1 cellular context compared by ENCODE assay signal in the genomic region with DNA sequence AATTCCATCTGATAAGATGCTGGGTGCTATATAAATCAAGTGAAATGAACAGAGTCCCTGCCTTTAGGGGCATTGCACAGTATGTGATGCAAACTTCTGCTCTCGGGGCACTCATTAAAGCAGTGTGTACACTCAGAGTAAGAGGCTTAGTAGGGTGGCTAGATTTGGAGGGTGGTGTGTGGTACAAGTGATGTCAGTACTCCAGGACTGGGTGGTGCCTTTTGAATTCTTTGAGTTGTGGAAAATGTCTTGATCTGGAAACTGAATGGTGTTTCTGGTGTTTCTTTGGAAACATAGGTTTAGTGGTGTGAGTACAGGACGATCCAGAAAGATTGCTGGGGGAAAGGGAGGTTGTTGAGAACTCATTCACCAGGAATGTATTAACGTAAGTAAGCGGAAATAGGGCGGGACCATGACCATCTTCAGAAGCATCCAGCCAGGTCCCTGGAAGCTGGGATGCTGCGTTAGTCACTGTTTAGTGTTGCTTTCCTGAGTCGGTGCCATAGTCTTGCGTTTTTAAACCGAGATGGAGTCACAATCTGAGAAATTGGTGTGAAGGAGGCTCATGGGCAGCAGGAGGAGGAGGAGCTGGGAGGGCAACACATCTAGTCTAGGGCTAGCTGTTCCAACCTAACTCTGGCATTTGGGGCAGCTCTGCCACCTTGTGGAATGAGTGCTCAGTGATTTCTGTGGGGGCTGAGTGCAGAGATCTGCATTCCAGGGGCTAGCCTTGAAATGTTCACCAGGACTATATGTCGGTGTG.
TF ChIP-seq lines count a peak whose summit lies in the region.

No MANE protein-coding gene starts in this region.

TF ChIP-seq in HepG2, 621 proteins besides CTCF, POLR2A, EP300 and RAD21 (continued from another document):
- TF ChIP-seq, protein P1, sequence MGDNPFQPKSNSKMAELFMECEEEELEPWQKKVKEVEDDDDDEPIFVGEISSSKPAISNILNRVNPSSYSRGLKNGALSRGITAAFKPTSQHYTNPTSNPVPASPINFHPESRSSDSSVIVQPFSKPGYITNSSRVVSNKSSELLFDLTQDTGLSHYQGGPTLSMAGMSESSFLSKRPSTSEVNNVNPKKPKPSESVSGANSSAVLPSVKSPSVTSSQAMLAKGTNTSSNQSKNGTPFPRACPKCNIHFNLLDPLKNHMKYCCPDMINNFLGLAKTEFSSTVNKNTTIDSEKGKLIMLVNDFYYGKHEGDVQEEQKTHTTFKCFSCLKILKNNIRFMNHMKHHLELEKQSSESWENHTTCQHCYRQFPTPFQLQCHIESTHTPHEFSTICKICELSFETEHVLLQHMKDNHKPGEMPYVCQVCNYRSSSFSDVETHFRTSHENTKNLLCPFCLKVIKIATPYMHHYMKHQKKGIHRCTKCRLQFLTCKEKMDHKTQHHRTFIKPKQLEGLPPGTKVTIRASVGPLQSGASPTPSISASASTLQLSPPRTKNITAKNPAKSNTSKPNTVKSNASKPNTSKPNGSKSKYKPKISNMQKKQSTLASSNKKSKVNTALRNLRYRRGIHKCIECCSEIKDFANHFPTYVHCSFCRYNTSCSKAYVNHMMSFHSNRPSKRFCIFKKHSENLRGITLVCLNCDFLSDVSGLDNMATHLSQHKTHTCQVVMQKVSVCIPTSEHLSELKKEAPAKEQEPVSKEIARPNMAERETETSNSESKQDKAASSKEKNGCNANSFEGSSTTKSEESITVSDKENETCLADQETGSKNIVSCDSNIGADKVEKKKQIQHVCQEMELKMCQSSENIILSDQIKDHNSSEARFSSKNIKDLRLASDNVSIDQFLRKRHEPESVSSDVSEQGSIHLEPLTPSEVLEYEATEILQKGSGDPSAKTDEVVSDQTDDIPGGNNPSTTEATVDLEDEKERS (CRISPR knock-in tag; IDR thresholded peaks at IDR 0.05): no peak
- TF ChIP-seq MEIS1 (CRISPR knock-in tag; IDR thresholded peaks at IDR 0.05; ENCODE audit: borderline replicate concordance) (0 out of 2 replicates have a peak, but pooled peaks have one; percentile 35), ZC3H13 (CRISPR knock-in tag; IDR thresholded peaks at IDR 0.05) (0 out of 2 replicates have a peak, but pooled peaks have one; percentile 34), GLI4 (CRISPR knock-in tag; IDR thresholded peaks at IDR 0.05; ENCODE audit: borderline replicate concordance) (0 out of 2 replicates have a peak, but pooled peaks have one; percentile 22), ZNF343 (CRISPR knock-in tag; IDR thresholded peaks at IDR 0.05) (no peak), ZNF530 (CRISPR knock-in tag; IDR thresholded peaks at IDR 0.05; ENCODE audit: low read depth) (no peak), ZNF251 (CRISPR knock-in tag; IDR thresholded peaks at IDR 0.05) (no peak), ZNF891 (CRISPR knock-in tag; IDR thresholded peaks at IDR 0.05) (peak; percentile 75; the same call in 1 of the 2 replicates), RAD51 (IDR thresholded peaks at IDR 0.05; ENCODE audit: borderline replicate concordance) (no peak), RXRB (CRISPR knock-in tag; IDR thresholded peaks at IDR 0.05; ENCODE audit: borderline replicate concordance) (peak; percentile 50; the same call in 1 of the 2 replicates), ZNF546 (CRISPR knock-in tag; conservative IDR thresholded peaks at IDR 0.05) (no peak), MED1 (CRISPR knock-in tag; IDR thresholded peaks at IDR 0.05) (peak; percentile 22; the same call in 1 of the 2 replicates), BHLHE40 (IDR thresholded peaks at IDR 0.05; ENCODE audit: low read length) (0 out of 2 replicates have a peak, but pooled peaks have one; percentile 28), SMC3 (IDR thresholded peaks at IDR 0.05; ENCODE audit: low read length) (peak; percentile 98), MLLT10 (CRISPR knock-in tag; IDR thresholded peaks at IDR 0.05) (no peak), GATAD1 (CRISPR knock-in tag; IDR thresholded peaks at IDR 0.05) (peak; percentile 45; the same call in 1 of the 2 replicates), ZNF766 (CRISPR knock-in tag; IDR thresholded peaks at IDR 0.05; ENCODE audit: borderline replicate concordance) (peak; percentile 32; the same call in 1 of the 2 replicates), AHR (CRISPR knock-in tag; IDR thresholded peaks at IDR 0.05) (0 out of 2 replicates have a peak, but pooled peaks have one; percentile 47), XRCC5 (optimal IDR thresholded peaks at IDR 0.05; ENCODE audit: low read length) (peak; percentile 55), THAP11 (CRISPR knock-in tag; IDR thresholded peaks at IDR 0.05) (peak; percentile 53; the same call in 1 of the 2 replicates), ZNF263 (CRISPR knock-in tag; IDR thresholded peaks at IDR 0.05) (peak; percentile 34; the same call in 1 of the 2 replicates)
- TF ChIP-seq, protein P2, sequence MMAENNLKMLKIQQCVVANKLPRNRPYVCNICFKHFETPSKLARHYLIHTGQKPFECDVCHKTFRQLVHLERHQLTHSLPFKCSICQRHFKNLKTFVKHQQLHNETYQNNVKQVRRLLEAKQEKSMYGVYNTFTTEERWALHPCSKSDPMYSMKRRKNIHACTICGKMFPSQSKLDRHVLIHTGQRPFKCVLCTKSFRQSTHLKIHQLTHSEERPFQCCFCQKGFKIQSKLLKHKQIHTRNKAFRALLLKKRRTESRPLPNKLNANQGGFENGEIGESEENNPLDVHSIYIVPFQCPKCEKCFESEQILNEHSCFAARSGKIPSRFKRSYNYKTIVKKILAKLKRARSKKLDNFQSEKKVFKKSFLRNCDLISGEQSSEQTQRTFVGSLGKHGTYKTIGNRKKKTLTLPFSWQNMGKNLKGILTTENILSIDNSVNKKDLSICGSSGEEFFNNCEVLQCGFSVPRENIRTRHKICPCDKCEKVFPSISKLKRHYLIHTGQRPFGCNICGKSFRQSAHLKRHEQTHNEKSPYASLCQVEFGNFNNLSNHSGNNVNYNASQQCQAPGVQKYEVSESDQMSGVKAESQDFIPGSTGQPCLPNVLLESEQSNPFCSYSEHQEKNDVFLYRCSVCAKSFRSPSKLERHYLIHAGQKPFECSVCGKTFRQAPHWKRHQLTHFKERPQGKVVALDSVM (CRISPR knock-in tag; IDR thresholded peaks at IDR 0.05): 0 out of 2 replicates have a peak, but pooled peaks have one; percentile 12
- TF ChIP-seq, protein P3, sequence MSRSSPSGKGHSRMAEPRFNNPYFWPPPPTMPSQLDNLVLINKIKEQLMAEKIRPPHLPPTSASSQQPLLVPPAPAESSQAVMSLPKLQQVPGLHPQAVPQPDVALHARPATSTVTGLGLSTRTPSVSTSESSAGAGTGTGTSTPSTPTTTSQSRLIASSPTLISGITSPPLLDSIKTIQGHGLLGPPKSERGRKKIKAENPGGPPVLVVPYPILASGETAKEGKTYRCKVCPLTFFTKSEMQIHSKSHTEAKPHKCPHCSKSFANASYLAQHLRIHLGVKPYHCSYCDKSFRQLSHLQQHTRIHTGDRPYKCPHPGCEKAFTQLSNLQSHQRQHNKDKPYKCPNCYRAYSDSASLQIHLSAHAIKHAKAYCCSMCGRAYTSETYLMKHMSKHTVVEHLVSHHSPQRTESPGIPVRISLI (CRISPR knock-in tag; IDR thresholded peaks at IDR 0.05; ENCODE audit: borderline replicate concordance): peak; percentile 46; the same call in 1 of the 2 replicates
- TF ChIP-seq, protein P4, sequence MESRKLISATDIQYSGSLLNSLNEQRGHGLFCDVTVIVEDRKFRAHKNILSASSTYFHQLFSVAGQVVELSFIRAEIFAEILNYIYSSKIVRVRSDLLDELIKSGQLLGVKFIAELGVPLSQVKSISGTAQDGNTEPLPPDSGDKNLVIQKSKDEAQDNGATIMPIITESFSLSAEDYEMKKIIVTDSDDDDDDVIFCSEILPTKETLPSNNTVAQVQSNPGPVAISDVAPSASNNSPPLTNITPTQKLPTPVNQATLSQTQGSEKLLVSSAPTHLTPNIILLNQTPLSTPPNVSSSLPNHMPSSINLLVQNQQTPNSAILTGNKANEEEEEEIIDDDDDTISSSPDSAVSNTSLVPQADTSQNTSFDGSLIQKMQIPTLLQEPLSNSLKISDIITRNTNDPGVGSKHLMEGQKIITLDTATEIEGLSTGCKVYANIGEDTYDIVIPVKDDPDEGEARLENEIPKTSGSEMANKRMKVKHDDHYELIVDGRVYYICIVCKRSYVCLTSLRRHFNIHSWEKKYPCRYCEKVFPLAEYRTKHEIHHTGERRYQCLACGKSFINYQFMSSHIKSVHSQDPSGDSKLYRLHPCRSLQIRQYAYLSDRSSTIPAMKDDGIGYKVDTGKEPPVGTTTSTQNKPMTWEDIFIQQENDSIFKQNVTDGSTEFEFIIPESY (CRISPR knock-in tag; IDR thresholded peaks at IDR 0.05): peak; percentile 81
